In the genomic region with DNA sequence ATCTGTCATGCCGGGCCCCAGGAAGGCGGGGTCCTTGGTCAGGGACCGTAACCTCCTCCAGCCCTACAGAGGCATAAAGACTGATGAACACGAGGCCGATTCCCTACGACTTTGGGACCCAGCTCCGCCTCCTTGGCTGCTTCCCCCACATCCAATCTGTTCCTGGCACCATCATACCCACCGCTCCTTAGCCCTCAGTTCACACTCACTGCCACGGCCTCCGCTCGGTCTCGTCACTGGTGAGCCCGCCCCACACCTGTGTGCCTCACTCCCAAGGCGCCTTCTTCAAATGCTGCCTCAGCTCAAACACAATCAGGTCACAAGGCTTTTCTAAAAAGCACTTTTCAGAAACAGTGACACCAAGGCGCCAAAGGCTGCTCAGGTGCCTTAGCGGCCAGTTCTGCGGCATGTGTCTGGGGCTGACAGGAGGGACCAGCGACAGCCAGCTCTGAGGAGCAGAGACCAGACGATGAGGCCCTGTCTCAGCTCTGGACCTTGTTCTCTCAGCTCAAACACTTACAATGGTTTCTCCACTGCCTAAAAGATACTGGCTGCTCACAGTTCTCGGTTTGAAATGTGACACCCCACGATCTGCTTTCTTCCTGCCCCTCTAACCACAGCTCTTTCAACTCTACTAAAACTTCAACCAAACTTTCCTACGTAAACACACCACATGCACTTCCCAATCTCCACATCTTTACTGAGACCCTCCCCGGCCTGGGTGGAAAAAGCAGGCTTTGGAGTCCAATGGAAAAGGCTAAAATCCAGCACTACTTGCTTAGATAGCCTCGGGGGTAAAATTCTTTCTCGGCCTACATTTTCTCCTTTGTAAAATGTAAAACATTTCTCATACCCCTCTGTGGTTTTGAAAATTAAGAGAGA, we compare ENCODE assay signal across 1 cellular context.
TF ChIP-seq lines count a peak whose summit lies in the region.

No MANE protein-coding gene starts in this region.

TF ChIP-seq in SK-N-SH, 30 proteins besides CTCF, POLR2A, EP300 and RAD21 (continued from another document):
- TF ChIP-seq REST (IDR thresholded peaks at IDR 0.05; ENCODE audit: low read depth, low read length), result no peak
- TF ChIP-seq RCOR1 (IDR thresholded peaks at IDR 0.05; ENCODE audit: low read length), result no peak
- no peak for TF ChIP-seq NRF1 (IDR thresholded peaks at IDR 0.05; ENCODE audit: low read depth, low read length)
- TF ChIP-seq, protein P1, sequence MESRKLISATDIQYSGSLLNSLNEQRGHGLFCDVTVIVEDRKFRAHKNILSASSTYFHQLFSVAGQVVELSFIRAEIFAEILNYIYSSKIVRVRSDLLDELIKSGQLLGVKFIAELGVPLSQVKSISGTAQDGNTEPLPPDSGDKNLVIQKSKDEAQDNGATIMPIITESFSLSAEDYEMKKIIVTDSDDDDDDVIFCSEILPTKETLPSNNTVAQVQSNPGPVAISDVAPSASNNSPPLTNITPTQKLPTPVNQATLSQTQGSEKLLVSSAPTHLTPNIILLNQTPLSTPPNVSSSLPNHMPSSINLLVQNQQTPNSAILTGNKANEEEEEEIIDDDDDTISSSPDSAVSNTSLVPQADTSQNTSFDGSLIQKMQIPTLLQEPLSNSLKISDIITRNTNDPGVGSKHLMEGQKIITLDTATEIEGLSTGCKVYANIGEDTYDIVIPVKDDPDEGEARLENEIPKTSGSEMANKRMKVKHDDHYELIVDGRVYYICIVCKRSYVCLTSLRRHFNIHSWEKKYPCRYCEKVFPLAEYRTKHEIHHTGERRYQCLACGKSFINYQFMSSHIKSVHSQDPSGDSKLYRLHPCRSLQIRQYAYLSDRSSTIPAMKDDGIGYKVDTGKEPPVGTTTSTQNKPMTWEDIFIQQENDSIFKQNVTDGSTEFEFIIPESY (IDR thresholded peaks at IDR 0.05; ENCODE audit: borderline replicate concordance, low read depth), result no peak
